ENCODE assay signal across 20 cellular contexts in the genomic region with DNA sequence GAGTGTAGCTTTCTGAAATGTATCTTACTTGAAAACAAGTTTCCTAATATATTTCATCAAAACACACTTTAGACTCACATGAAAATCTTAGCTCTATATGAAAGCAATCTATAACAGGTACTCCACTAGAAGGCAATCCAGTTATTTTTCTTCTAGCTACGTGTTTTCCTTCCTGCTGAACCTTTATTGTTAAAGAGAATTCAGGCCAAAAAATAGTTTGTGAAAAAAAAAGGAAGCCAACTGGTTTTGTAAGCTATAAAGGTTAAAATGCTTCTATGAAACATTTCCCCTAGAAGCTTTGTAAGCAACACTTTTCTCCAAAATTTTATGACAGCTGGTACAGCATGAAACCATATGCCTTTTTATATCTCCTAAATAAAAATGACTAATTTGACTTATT.
"Had no signal": no experiment of that assay in that cellular context is flagged by ENCODE, and none has a peak within 500 bp of the region (broad histone marks: within the 10 kb centered on the region; RNA-seq: fewer than 3 reads in every experiment).

No MANE protein-coding gene starts in this region.

- DNase-seq: effector CD4-positive, alpha-beta T cell; endodermal cell; foreskin melanocyte; head of caudate nucleus; kidney glomerular epithelial cell; mammary epithelial cell; naive thymus-derived CD4-positive, alpha-beta T cell; psoas muscle; retina; right lobe of liver; spleen; stimulated activated CD4-positive, alpha-beta T cell treated with anti-CD3 and anti-CD28 coated beads, Interleukin-15, amount 100 ng/mL, for 24 hours; stimulated activated CD4-positive, alpha-beta T cell treated with anti-CD3 and anti-CD28 coated beads, Interleukin-1b, Interleukin-23, amount 100 ng/mL, for 48 hours; stimulated activated CD4-positive, alpha-beta T cell treated with anti-CD3 and anti-CD28 coated beads, Interleukin-4, amount 100 ng/mL, for 24 hours; tibial artery; upper lobe of right lung had no signal

- ATAC-seq: naive thymus-derived CD4-positive, alpha-beta T cell; psoas muscle; right lobe of liver; stimulated activated memory B cell treated with anti-CD40 and anti-IgM and Interleukin-4, amounts not matched to agents 10 μg/mL and 1 μg/mL and 100 μg/mL, for 72 hours; upper lobe of right lung had no signal

- H3K4me3 ChIP-seq: esophagus muscularis mucosa, hepatocyte, psoas muscle, right lobe of liver, spleen, tibial artery, upper lobe of right lung, vagina had no signal
